1 cellular context compared by ENCODE assay signal in genomic region chr1:16172964-16173446, GRCh38.
A peak's percentile ranks its signal among the peaks of the same experiment; 100 is the strongest.
TF ChIP-seq lines count a peak whose summit lies in the region.

No MANE protein-coding gene starts in this region.

TF ChIP-seq in K562, 482 proteins besides CTCF, POLR2A, EP300 and RAD21 (continued from another document and continues in another):
- TF ChIP-seq ARID4B (CRISPR knock-in tag; IDR thresholded peaks at IDR 0.05) (no peak), KDM1A (IDR thresholded peaks at IDR 0.05) (no peak), TCF7L2 (IDR thresholded peaks at IDR 0.05; ENCODE audit: low read depth, low read length) (no peak), ZNF76 (CRISPR knock-in tag; IDR thresholded peaks at IDR 0.05; ENCODE audit: borderline replicate concordance) (no peak), SIRT6 (IDR thresholded peaks at IDR 0.05; ENCODE audit: low read depth, low read length) (no peak), ZNF764 (CRISPR knock-in tag; IDR thresholded peaks at IDR 0.05; ENCODE audit: low read depth) (no peak), ZEB2 (IDR thresholded peaks at IDR 0.05) (no peak), HOMEZ (CRISPR knock-in tag; IDR thresholded peaks at IDR 0.05) (no peak), KLF1 (tag; IDR thresholded peaks at IDR 0.05) (no peak), FOXP1 (CRISPR knock-in tag; IDR thresholded peaks at IDR 0.05) (no peak), UBTF (IDR thresholded peaks at IDR 0.05; ENCODE audit: borderline replicate concordance in 1 of 2, low read depth in 2 of 2, low read length in 2 of 2) (no peak), CAMTA2 (CRISPR knock-in tag; conservative IDR thresholded peaks at IDR 0.05) (no peak), ZBTB34 (CRISPR knock-in tag; IDR thresholded peaks at IDR 0.05) (no peak), FOXP4 (CRISPR knock-in tag; IDR thresholded peaks at IDR 0.05; ENCODE audit: borderline replicate concordance) (no peak), IRF9 (tag; IDR thresholded peaks at IDR 0.05) (no peak), ZNF121 (CRISPR knock-in tag; conservative IDR thresholded peaks at IDR 0.05) (no peak), XRCC5 (IDR thresholded peaks at IDR 0.05; ENCODE audit: low read depth, low read length) (0 out of 2 replicates have a peak, but pooled peaks have one; percentile 39), ZNF778 (CRISPR knock-in tag; IDR thresholded peaks at IDR 0.05) (no peak), ZBTB5 (IDR thresholded peaks at IDR 0.05) (no peak), TCFL5 (CRISPR knock-in tag; conservative IDR thresholded peaks at IDR 0.05) (no peak), DACH1 (IDR thresholded peaks at IDR 0.05; ENCODE audit: partially characterized antibody) (no peak), MYBL2 (IDR thresholded peaks at IDR 0.05; ENCODE audit: low read depth) (no peak), MYBL2 (CRISPR knock-in tag; IDR thresholded peaks at IDR 0.05; ENCODE audit: borderline replicate concordance) (no peak), HDAC8 (tag; IDR thresholded peaks at IDR 0.05) (no peak), ZNF165 (CRISPR knock-in tag; IDR thresholded peaks at IDR 0.05; ENCODE audit: borderline replicate concordance) (no peak), FOXM1 (IDR thresholded peaks at IDR 0.05; ENCODE audit: low read depth) (no peak), FOXM1 (CRISPR knock-in tag; IDR thresholded peaks at IDR 0.05; ENCODE audit: low read depth) (no peak), PRMT5 (CRISPR knock-in tag; IDR thresholded peaks at IDR 0.05) (no peak), CREBBP (IDR thresholded peaks at IDR 0.05; ENCODE audit: low read depth, low read length) (no peak), ZNF57 (CRISPR knock-in tag; IDR thresholded peaks at IDR 0.05) (no peak), SMAD2 (IDR thresholded peaks at IDR 0.05; ENCODE audit: low read depth, low read length) (no peak), ELF4 (CRISPR knock-in tag; IDR thresholded peaks at IDR 0.05) (no peak), HMGXB4 (CRISPR knock-in tag; IDR thresholded peaks at IDR 0.05) (no peak), ZBTB17 (CRISPR knock-in tag; IDR thresholded peaks at IDR 0.05) (no peak), ARID1B (IDR thresholded peaks at IDR 0.05) (peak; percentile 81), ZNF232 (CRISPR knock-in tag; IDR thresholded peaks at IDR 0.05) (no peak), GTF2E2 (tag; IDR thresholded peaks at IDR 0.05) (no peak), AFF1 (IDR thresholded peaks at IDR 0.05; ENCODE audit: low read depth in 1 of 2, partially characterized antibody in 2 of 2) (no peak), U2AF2 (optimal IDR thresholded peaks at IDR 0.05; ENCODE audit: low read depth, low read length) (no peak), ZNF174 (CRISPR knock-in tag; IDR thresholded peaks at IDR 0.05) (no peak), CXXC5 (CRISPR knock-in tag; IDR thresholded peaks at IDR 0.05) (peak; percentile 58), ZNF384 (IDR thresholded peaks at IDR 0.05; ENCODE audit: low read depth, low read length) (no peak), KLF6 (CRISPR knock-in tag; IDR thresholded peaks at IDR 0.05; ENCODE audit: borderline replicate concordance) (peak; percentile 76), ZNF79 (CRISPR knock-in tag; IDR thresholded peaks at IDR 0.05; ENCODE audit: low read depth) (no peak), ZNF197 (CRISPR knock-in tag; IDR thresholded peaks at IDR 0.05; ENCODE audit: low read depth) (no peak), ZNF124 (CRISPR knock-in tag; IDR thresholded peaks at IDR 0.05) (no peak), GATAD2A (IDR thresholded peaks at IDR 0.05) (no peak)
